9 cellular contexts compared by ENCODE assay signal in the genomic region with DNA sequence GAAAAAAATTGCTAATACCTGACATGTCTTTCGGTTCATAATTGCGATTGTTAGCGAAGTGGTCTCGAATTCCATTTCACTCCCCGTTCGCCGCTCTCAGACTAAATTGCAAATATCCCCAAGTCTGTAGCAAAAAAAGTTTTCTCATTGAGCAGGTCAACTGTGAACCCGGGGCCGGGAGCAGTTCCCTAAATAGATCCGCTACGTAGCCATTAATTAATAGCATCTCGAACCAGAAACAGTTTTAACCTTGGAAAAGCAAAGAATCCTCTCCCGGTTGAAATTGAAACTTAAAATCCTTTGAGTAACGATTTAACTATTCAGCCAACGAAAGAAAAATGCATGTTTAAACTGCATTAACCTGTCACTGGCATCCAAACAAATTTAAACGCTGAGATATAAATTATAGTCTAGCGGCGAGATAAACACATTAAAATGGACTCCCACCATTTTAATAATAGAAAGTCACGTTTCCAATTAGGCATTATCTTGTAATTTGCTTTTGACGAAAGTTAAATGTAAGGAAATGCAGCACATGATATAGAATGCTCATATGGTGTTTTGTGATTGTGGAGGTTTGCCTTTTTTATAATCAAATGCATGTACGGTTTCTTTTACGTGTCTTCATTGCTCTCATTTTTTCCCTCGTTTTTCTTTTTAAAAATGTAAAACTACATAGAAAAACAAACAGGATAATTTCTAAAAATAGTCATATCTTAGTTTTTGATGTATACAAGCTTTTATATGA. TPM values are rescaled to one million over a fixed set of nuclear protein-coding genes. Genes with fewer than 3 reads are reported as not detected.
A peak's percentile ranks its signal among the peaks of the same experiment; 100 is the strongest.
DNase-seq lines count a peak whose midpoint lies in the region; ATAC-seq, FAIRE-seq and TF ChIP-seq lines count a peak whose summit lies in the region.
"Had no signal": no experiment of that assay in that cellular context is flagged by ENCODE, and none has a peak within 500 bp of the region (broad histone marks: within the 10 kb centered on the region; RNA-seq: fewer than 3 reads in every experiment).

No MANE protein-coding gene starts in this region.

- no peak overlapping the region for H3K9ac ChIP-seq in iPS-20b (ENCODE audit: low read depth, low read length)

- CTCF ChIA-PET in activated CD4-positive, alpha-beta memory T cell treated with anti-CD3 and anti-CD28 coated beads for 36 hours (lab: Charles Lee), result no interaction called here

- peaks cover 8% of the 10 kb centered on the region; the same call in 1 of the 2 replicates for H3K9me3 ChIP-seq in iPS-20b (ENCODE audit: insufficient read depth, low read depth, low read length)
- H3K9me3 ChIP-seq in testis, result no peaks in the 10 kb centered on the region

- H3K4me3 ChIP-seq in GM12864 (ENCODE audit: low read depth, low read length) (peak overlapping the region; percentile 60), iPS-20b (ENCODE audit: low read length) (peak overlapping the region; percentile 70), testis (peak overlapping the region; percentile 40 to 68)

- DNase-seq in GM12864 (ENCODE audit: low read depth) (no peak), testis (peak; percentile 35), D341Med (ENCODE audit: low spot score) (no peak)
- no peak for DNase-seq in activated CD4-positive, alpha-beta memory T cell treated with anti-CD3 and anti-CD28 coated beads for 36 hours

- H3K27me3 ChIP-seq in iPS-20b (ENCODE audit: insufficient read depth, low read length) (peaks cover 96% of the 10 kb centered on the region), testis (no peaks in the 10 kb centered on the region)

- no peak for ATAC-seq in GM21381 (IDR thresholded peaks at IDR 0.05; ENCODE audit: unreplicated experiment)
- ATAC-seq in GM18909 (IDR thresholded peaks at IDR 0.05; ENCODE audit: poor library complexity, unreplicated experiment), result no peak

- H3K27ac ChIP-seq in iPS-20b (ENCODE audit: low read length) (no peak overlapping the region), testis (peak overlapping the region; percentile 75 to 76)

- H3K4me1 ChIP-seq in iPS-20b (ENCODE audit: insufficient read depth, low read length) (peaks cover 4% of the 10 kb centered on the region; the same call in 1 of the 2 replicates), testis (no peaks in the 10 kb centered on the region)

- no peak for TF ChIP-seq POLR2A in testis (IDR thresholded peaks at IDR 0.05)

- H3K9me3 Mint-ChIP-seq in activated CD4-positive, alpha-beta memory T cell treated with anti-CD3 and anti-CD28 coated beads for 36 hours, result peaks cover 5% of the 10 kb centered on the region

- TF ChIP-seq CTCF in GM12864 (IDR thresholded peaks at IDR 0.05; ENCODE audit: low read depth, low read length, missing control alignments) (no peak), testis (IDR thresholded peaks at IDR 0.05) (no peak)

- peaks cover 60% of the 10 kb centered on the region for H3K27me3 Mint-ChIP-seq in activated CD4-positive, alpha-beta memory T cell treated with anti-CD3 and anti-CD28 coated beads for 36 hours

- no peak overlapping the region for H3K27ac Mint-ChIP-seq in activated CD4-positive, alpha-beta memory T cell treated with anti-CD3 and anti-CD28 coated beads for 36 hours

- FAIRE-seq in A204.1 (lab: Jason Lieb, UNC), result peak; percentile 84

- H3K36me3 ChIP-seq in iPS-20b (ENCODE audit: insufficient read depth, low read depth, low read length) (no peaks in the 10 kb centered on the region), testis (ENCODE audit: low read depth, missing control alignments) (no peaks in the 10 kb centered on the region)

- POLR2A ChIA-PET in activated CD4-positive, alpha-beta memory T cell treated with anti-CD3 and anti-CD28 coated beads for 36 hours (lab: Charles Lee), result interaction anchor here (0.9 kb wide), 1 partner anchor 10 kb away, joined by 5 read pairs; no protein-coding TSS in a partner anchor

- peaks cover 10% of the 10 kb centered on the region for H3K4me1 Mint-ChIP-seq in activated CD4-positive, alpha-beta memory T cell treated with anti-CD3 and anti-CD28 coated beads for 36 hours (ENCODE audit: low read depth)

- H3K4me3 Mint-ChIP-seq in activated CD4-positive, alpha-beta memory T cell treated with anti-CD3 and anti-CD28 coated beads for 36 hours, result peak overlapping the region; percentile 72

- 5 to 6% methylated on average over 23 of the region's 23 CpGs for WGBS in testis, 2 donors

- intact Hi-C loops in activated CD4-positive, alpha-beta memory T cell treated with anti-CD3 and anti-CD28 coated beads for 36 hours (cut with micrococcal nuclease), result loop anchor here (10.0 kb wide), 1 partner anchor 240 kb away; a partner anchor contains a TSS
- intact Hi-C loops in testis (cut with DNase I; ENCODE audit: low total_unique reads), result no loop called here

- peaks cover 6% of the 10 kb centered on the region for H3K36me3 Mint-ChIP-seq in activated CD4-positive, alpha-beta memory T cell treated with anti-CD3 and anti-CD28 coated beads for 36 hours

RNA-seq across cellular contexts. Expression of a gene that starts 0.7 kb away (rescaled TPM):
- not detected for total RNA-seq in activated CD4-positive, alpha-beta memory T cell treated with anti-CD3 and anti-CD28 coated beads for 36 hours
- total RNA-seq in testis, result 1 to 10 TPM in 1 of 2 donors, under 1 TPM in 1; 0.93 to 1.5 TPM
- polyA plus RNA-seq in testis (ENCODE audit: insufficient read depth, low read depth, low replicate concordance), result 1.7 TPM
- total RNA-seq: pulmonary artery endothelial cell had no signal

RNA-seq across cellular contexts. Expression of a gene that starts 48.4 kb away (rescaled TPM):
- not detected for total RNA-seq in activated CD4-positive, alpha-beta memory T cell treated with anti-CD3 and anti-CD28 coated beads for 36 hours
- total RNA-seq in testis, result 1 to 10 TPM; 6.8 to 9.5 TPM
- 20.4 TPM for polyA plus RNA-seq in testis (ENCODE audit: insufficient read depth, low read depth, low replicate concordance)
- total RNA-seq: pulmonary artery endothelial cell had no signal

Comparison
In these comparisons a context has a peak if more than half of its experiments do, and no peak if none do; other contexts are left out.
1. RNA of a gene that starts 48.4 kb away (total RNA-seq): 6.8 to 9.5 TPM in testis; not detected in activated CD4-positive, alpha-beta memory T cell treated with anti-CD3 and anti-CD28 coated beads for 36 hours; every median in the first group is over 4 times any median in the second.
2. Peak in every context shown above with its lines, with median percentiles within 50 percentile points of each other: H3K4me3 ChIP-seq.